1 cellular context compared by ENCODE assay signal in the genomic region with DNA sequence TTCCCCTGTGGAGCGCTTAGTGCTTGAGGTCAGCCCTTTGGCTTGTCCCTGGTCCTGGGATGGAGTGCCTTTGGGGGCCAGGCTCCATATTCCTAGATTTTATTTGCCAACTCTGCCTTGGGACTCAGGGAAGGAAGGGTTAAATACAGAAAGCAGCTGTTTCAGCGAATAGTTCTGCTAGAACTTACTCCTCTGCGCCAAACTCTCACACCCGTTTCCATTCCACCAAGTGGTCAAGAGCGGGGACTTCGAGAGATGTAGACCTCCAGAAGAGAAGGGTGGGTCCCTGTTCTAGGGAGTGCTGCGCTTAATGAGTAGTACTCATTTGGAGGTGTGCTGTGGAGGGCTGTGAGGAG.
TF ChIP-seq lines count a peak whose summit lies in the region.

No MANE protein-coding gene starts in this region.

TF ChIP-seq in H1, 55 proteins besides CTCF, POLR2A, EP300 and RAD21:
- TF ChIP-seq PHF8 (conservative IDR thresholded peaks at IDR 0.05; ENCODE audit: low read depth, low read length), result no peak
- TF ChIP-seq EZH2 (IDR thresholded peaks at IDR 0.05; ENCODE audit: low read depth, low read length, severe bottlenecking), result no peak
- TF ChIP-seq CHD2 (IDR thresholded peaks at IDR 0.05; ENCODE audit: low read length), result no peak
- TF ChIP-seq CREB1 (IDR thresholded peaks at IDR 0.05), result no peak
- no peak for TF ChIP-seq USF2 (IDR thresholded peaks at IDR 0.05; ENCODE audit: low read length)
- TF ChIP-seq SRF (IDR thresholded peaks at IDR 0.05; ENCODE audit: low read depth, low read length), result no peak
- TF ChIP-seq FOSL1 (IDR thresholded peaks at IDR 0.05; ENCODE audit: insufficient read depth, low read depth, low read length), result no peak
- TF ChIP-seq HDAC2 (IDR thresholded peaks at IDR 0.05; ENCODE audit: borderline replicate concordance in 1 of 2, low read depth in 2 of 2, low read length in 2 of 2), result no peak
- TF ChIP-seq TAF1 (IDR thresholded peaks at IDR 0.05; ENCODE audit: low read depth, low read length), result no peak
TF ChIP-seq in H1: peak in this region for 0.
